1 cellular context compared by ENCODE assay signal in the genomic region with DNA sequence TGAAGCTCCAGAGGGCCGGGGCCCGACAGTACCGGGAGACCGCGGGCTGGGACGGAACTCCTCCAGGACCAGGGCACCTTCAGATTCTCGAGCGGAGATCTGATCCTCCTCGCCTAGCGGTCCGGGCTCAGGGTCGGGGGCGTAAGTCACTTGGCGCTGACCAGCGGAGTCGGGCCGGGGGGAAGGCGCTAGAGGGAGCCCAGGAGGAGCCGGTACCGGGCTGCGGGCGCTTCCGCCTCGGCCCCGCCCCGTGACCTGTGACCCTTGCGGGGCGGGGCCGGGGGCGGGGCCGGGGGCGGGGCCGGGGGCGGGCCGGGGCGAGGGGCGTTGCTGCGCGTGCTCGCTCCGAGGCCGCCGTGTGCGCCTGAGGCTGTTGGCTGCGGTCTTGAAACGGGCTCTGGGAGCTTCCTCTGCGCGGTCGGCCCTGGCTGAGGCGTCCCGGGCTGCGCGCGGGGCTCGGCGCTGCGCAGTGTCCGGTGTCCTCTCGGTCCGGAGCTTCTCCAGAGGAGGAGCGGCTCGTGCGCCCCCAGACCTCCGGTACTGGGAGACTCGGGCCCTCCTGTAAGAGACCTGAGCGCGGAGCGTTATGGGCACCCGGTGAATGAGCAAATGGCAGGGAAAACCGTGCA.
TF ChIP-seq lines count a peak whose summit lies in the region.

ARSA (minus strand) TSS at position 239 of the 629 bp plus-strand sequence. CDS start 373 bp downstream, outside the sequence.

TF ChIP-seq in HepG2, 621 proteins besides CTCF, POLR2A, EP300 and RAD21 (continued from another document and continues in another):
- TF ChIP-seq ZHX2 (IDR thresholded peaks at IDR 0.05; ENCODE audit: low read depth) (0 out of 2 replicates have a peak, but pooled peaks have one; percentile 43), ZHX2 (CRISPR knock-in tag; IDR thresholded peaks at IDR 0.05; ENCODE audit: borderline replicate concordance) (peak; percentile 57; the same call in 1 of the 2 replicates), ZNF558 (CRISPR knock-in tag; IDR thresholded peaks at IDR 0.05; ENCODE audit: borderline replicate concordance) (0 out of 2 replicates have a peak, but pooled peaks have one; percentile 14), MIER3 (CRISPR knock-in tag; IDR thresholded peaks at IDR 0.05; ENCODE audit: borderline replicate concordance) (no peak), FOXC1 (CRISPR knock-in tag; IDR thresholded peaks at IDR 0.05; ENCODE audit: borderline replicate concordance) (peak; percentile 60; the same call in 1 of the 2 replicates), MXD4 (CRISPR knock-in tag; IDR thresholded peaks at IDR 0.05) (no peak), IKZF5 (CRISPR knock-in tag; IDR thresholded peaks at IDR 0.05) (no peak), NR2F1 (CRISPR knock-in tag; IDR thresholded peaks at IDR 0.05) (peak; percentile 52 to 62; a peak in 3 of 4 replicates), TOPORS (CRISPR knock-in tag; IDR thresholded peaks at IDR 0.05) (0 out of 2 replicates have a peak, but pooled peaks have one; percentile 44), ZNF10 (CRISPR knock-in tag; IDR thresholded peaks at IDR 0.05; ENCODE audit: borderline replicate concordance, low read depth) (no peak), ZNF362 (CRISPR knock-in tag; IDR thresholded peaks at IDR 0.05; ENCODE audit: borderline replicate concordance) (no peak), ZNF24 (IDR thresholded peaks at IDR 0.05) (no peak), GLMP (CRISPR knock-in tag; IDR thresholded peaks at IDR 0.05; ENCODE audit: borderline replicate concordance) (no peak), ZZZ3 (CRISPR knock-in tag; IDR thresholded peaks at IDR 0.05; ENCODE audit: borderline replicate concordance) (no peak), FOXA1 (IDR thresholded peaks at IDR 0.05) (no peak), FOXA1 (CRISPR knock-in tag; IDR thresholded peaks at IDR 0.05) (no peak), TRIM24 (CRISPR knock-in tag; IDR thresholded peaks at IDR 0.05) (no peak), ZMYM4 (CRISPR knock-in tag; IDR thresholded peaks at IDR 0.05) (no peak; the same call in 1 of the 2 replicates), SALL2 (CRISPR knock-in tag; IDR thresholded peaks at IDR 0.05) (peak; percentile 24; the same call in 1 of the 2 replicates), ZNF234 (CRISPR knock-in tag; conservative IDR thresholded peaks at IDR 0.05) (no peak), HOXD1 (CRISPR knock-in tag; IDR thresholded peaks at IDR 0.05) (no peak), STAT6 (CRISPR knock-in tag; IDR thresholded peaks at IDR 0.05; ENCODE audit: borderline replicate concordance) (no peak), HOMEZ (CRISPR knock-in tag; IDR thresholded peaks at IDR 0.05; ENCODE audit: low read depth) (no peak), MED8 (CRISPR knock-in tag; IDR thresholded peaks at IDR 0.05; ENCODE audit: insufficient replicate concordance) (no peak), ZNF772 (CRISPR knock-in tag; IDR thresholded peaks at IDR 0.05) (no peak), DMAP1 (CRISPR knock-in tag; IDR thresholded peaks at IDR 0.05) (no peak), REST (IDR thresholded peaks at IDR 0.05; ENCODE audit: borderline replicate concordance in 1 of 2, low read depth in 1 of 2, low read length in 2 of 2) (no peak; a peak in 2 of 4 replicates), RARG (CRISPR knock-in tag; IDR thresholded peaks at IDR 0.05; ENCODE audit: low read depth) (no peak), ELF4 (CRISPR knock-in tag; IDR thresholded peaks at IDR 0.05; ENCODE audit: borderline replicate concordance) (no peak), KDM3A (CRISPR knock-in tag; IDR thresholded peaks at IDR 0.05; ENCODE audit: low read depth) (no peak), ZNF776 (CRISPR knock-in tag; IDR thresholded peaks at IDR 0.05) (no peak), NCOA2 (CRISPR knock-in tag; IDR thresholded peaks at IDR 0.05) (no peak), THAP11 (CRISPR knock-in tag; IDR thresholded peaks at IDR 0.05) (no peak), TBL1XR1 (IDR thresholded peaks at IDR 0.05; ENCODE audit: borderline replicate concordance, low read length, partially characterized antibody) (no peak), ZNF468 (CRISPR knock-in tag; IDR thresholded peaks at IDR 0.05) (peak; percentile 6; the same call in 1 of the 2 replicates), ZNF251 (CRISPR knock-in tag; IDR thresholded peaks at IDR 0.05) (no peak), ZNF337 (CRISPR knock-in tag; IDR thresholded peaks at IDR 0.05; ENCODE audit: borderline replicate concordance, low read depth) (0 out of 2 replicates have a peak, but pooled peaks have one; percentile 29), ARNT2 (CRISPR knock-in tag; IDR thresholded peaks at IDR 0.05; ENCODE audit: low read depth) (no peak)
- TF ChIP-seq, protein P1, sequence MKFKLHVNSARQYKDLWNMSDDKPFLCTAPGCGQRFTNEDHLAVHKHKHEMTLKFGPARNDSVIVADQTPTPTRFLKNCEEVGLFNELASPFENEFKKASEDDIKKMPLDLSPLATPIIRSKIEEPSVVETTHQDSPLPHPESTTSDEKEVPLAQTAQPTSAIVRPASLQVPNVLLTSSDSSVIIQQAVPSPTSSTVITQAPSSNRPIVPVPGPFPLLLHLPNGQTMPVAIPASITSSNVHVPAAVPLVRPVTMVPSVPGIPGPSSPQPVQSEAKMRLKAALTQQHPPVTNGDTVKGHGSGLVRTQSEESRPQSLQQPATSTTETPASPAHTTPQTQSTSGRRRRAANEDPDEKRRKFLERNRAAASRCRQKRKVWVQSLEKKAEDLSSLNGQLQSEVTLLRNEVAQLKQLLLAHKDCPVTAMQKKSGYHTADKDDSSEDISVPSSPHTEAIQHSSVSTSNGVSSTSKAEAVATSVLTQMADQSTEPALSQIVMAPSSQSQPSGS (CRISPR knock-in tag; IDR thresholded peaks at IDR 0.05) = no peak
- TF ChIP-seq, protein P2, sequence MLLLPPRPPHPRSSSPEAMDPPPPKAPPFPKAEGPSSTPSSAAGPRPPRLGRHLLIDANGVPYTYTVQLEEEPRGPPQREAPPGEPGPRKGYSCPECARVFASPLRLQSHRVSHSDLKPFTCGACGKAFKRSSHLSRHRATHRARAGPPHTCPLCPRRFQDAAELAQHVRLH (CRISPR knock-in tag; IDR thresholded peaks at IDR 0.05; ENCODE audit: borderline replicate concordance, low read depth) = no peak
